ENCODE assay signal across 8 cellular contexts in genomic region chr5:151093476-151093889, GRCh38.
DNase-seq lines count a peak whose midpoint lies in the region; ATAC-seq, FAIRE-seq and TF ChIP-seq lines count a peak whose summit lies in the region.

No MANE protein-coding gene starts in this region.

- H3K27me3 ChIP-seq in BLaER1 treated with 17β-estradiol and CSF1 and Interleukin-3, amounts not matched to agents 10 nM and 100 nM = no peaks in the 10 kb centered on the region
- H3K27me3 ChIP-seq in OCI-LY1 (ENCODE audit: insufficient read depth, low read length) = no peaks in the 10 kb centered on the region

- DNase-seq in C1 segment of cervical spinal cord (lab: John Stamatoyannopoulos, UW) (no peak), D721Med (ENCODE audit: insufficient read length, low spot score) (no peak)

- no peaks in the 10 kb centered on the region for H3K9me3 ChIP-seq in BLaER1 treated with 17β-estradiol and CSF1 and Interleukin-3, amounts not matched to agents 10 nM and 100 nM (replicated peaks in 1 of 11)
- H3K9me3 ChIP-seq in OCI-LY1 (ENCODE audit: low read length) = no peaks in the 10 kb centered on the region

- intact Hi-C loops in dendritic cell treated with granulocyte-macrophage colony-stimulating factor and Interleukin-4, amounts not matched to agents 40 ng/mL and 50 ng/mL, for 4 days (cut with micrococcal nuclease) = loop anchor here (1.0 kb wide), 1 partner anchor 8 kb away; no protein-coding TSS in a partner anchor

- no peaks in the 10 kb centered on the region for H3K36me3 Mint-ChIP-seq in dendritic cell treated with granulocyte-macrophage colony-stimulating factor and Interleukin-4, amounts not matched to agents 40 ng/mL and 50 ng/mL, for 4 days (ENCODE audit: low read depth)
- no peaks in the 10 kb centered on the region for H3K36me3 Mint-ChIP-seq in nephron (ENCODE audit: low read depth)

- H3K9me2 ChIP-seq in OCI-LY1 (ENCODE audit: low read depth, low read length) = no peaks in the 10 kb centered on the region

- peak overlapping the region in 7 of 10 experiments; percentile 32 to 54 (median 40); a peak in 10 of 20 replicates for H3K4me3 ChIP-seq in BLaER1 treated with 17β-estradiol and CSF1 and Interleukin-3, amounts not matched to agents 10 nM and 100 nM
- H3K4me3 ChIP-seq in OCI-LY1 (ENCODE audit: low read depth, low read length, poor library complexity, severe bottlenecking) = peak overlapping the region; percentile 46

- H2AFZ ChIP-seq in OCI-LY1 (ENCODE audit: low read length) = no peak overlapping the region

- peak overlapping the region; percentile 75 for H3K27ac Mint-ChIP-seq in dendritic cell treated with granulocyte-macrophage colony-stimulating factor and Interleukin-4, amounts not matched to agents 40 ng/mL and 50 ng/mL, for 4 days
- H3K27ac Mint-ChIP-seq in nephron = peak overlapping the region; percentile 37 to 57 (median 42)

- peaks cover 94% of the 10 kb centered on the region for H3K4me1 Mint-ChIP-seq in dendritic cell treated with granulocyte-macrophage colony-stimulating factor and Interleukin-4, amounts not matched to agents 40 ng/mL and 50 ng/mL, for 4 days (ENCODE audit: low read depth)
- H3K4me1 Mint-ChIP-seq in nephron = peaks cover 63% of the 10 kb centered on the region

- H3K4me2 ChIP-seq in BLaER1 treated with 17β-estradiol and CSF1 and Interleukin-3, amounts not matched to agents 10 nM and 100 nM = peak overlapping the region; percentile 81 to 97 (median 90)
- H3K4me2 ChIP-seq in OCI-LY1 (ENCODE audit: low read length) = peak overlapping the region; percentile 63

- H3K36me3 ChIP-seq in BLaER1 treated with 17β-estradiol and CSF1 and Interleukin-3, amounts not matched to agents 10 nM and 100 nM = peaks cover 0 to 8% (median 0%) of the 10 kb centered on the region in 11 experiments; a peak in 2 of 22 replicates
- no peaks in the 10 kb centered on the region for H3K36me3 ChIP-seq in OCI-LY1 (ENCODE audit: insufficient read depth, low read length)

- no peak overlapping the region for H3K4me3 Mint-ChIP-seq in dendritic cell treated with granulocyte-macrophage colony-stimulating factor and Interleukin-4, amounts not matched to agents 40 ng/mL and 50 ng/mL, for 4 days
- H3K4me3 Mint-ChIP-seq in nephron = no peak overlapping the region

- no peaks in the 10 kb centered on the region for H3K79me2 ChIP-seq in OCI-LY1 (ENCODE audit: insufficient read depth, low read length)

- peak overlapping the region; percentile 71 to 90 (median 84) for H3K9ac ChIP-seq in BLaER1 treated with 17β-estradiol and CSF1 and Interleukin-3, amounts not matched to agents 10 nM and 100 nM
- H3K9ac ChIP-seq in OCI-LY1 (ENCODE audit: low read length) = peak overlapping the region; percentile 70

- H3F3A ChIP-seq in OCI-LY1 (ENCODE audit: insufficient read depth, low read length) = no peaks in the 10 kb centered on the region

- H3K4me1 ChIP-seq in BLaER1 treated with 17β-estradiol and CSF1 and Interleukin-3, amounts not matched to agents 10 nM and 100 nM = peaks cover 60 to 100% (median 93%) of the 10 kb centered on the region in 10 experiments
- peaks cover 46% of the 10 kb centered on the region for H3K4me1 ChIP-seq in OCI-LY1 (ENCODE audit: insufficient read depth, low read length, severe bottlenecking)

- TF ChIP-seq CTCF in OCI-LY1 (IDR thresholded peaks at IDR 0.05; ENCODE audit: low read length) = peak; percentile 15; the same call in 1 of the 2 replicates
- no peak for TF ChIP-seq CTCF in nephron (IDR thresholded peaks at IDR 0.05; ENCODE audit: unreplicated experiment in 3 of 3)
- no peak for TF ChIP-seq CTCF in D721Med (IDR thresholded peaks at IDR 0.05; ENCODE audit: insufficient read depth, missing control alignments)

- H3K27ac ChIP-seq in BLaER1 treated with 17β-estradiol and CSF1 and Interleukin-3, amounts not matched to agents 10 nM and 100 nM = peak overlapping the region; percentile 81 to 98 (median 95)
- peak overlapping the region; percentile 80 for H3K27ac ChIP-seq in OCI-LY1 (ENCODE audit: low read depth, low read length, poor library complexity, severe bottlenecking)

- H3K9me3 Mint-ChIP-seq in dendritic cell treated with granulocyte-macrophage colony-stimulating factor and Interleukin-4, amounts not matched to agents 40 ng/mL and 50 ng/mL, for 4 days = no peaks in the 10 kb centered on the region
- H3K9me3 Mint-ChIP-seq in nephron = no peaks in the 10 kb centered on the region

- H3K27me3 Mint-ChIP-seq in dendritic cell treated with granulocyte-macrophage colony-stimulating factor and Interleukin-4, amounts not matched to agents 40 ng/mL and 50 ng/mL, for 4 days = no peaks in the 10 kb centered on the region
- H3K27me3 Mint-ChIP-seq in nephron (ENCODE audit: low read depth) = no peaks in the 10 kb centered on the region

- ATAC-seq in GM21786 (IDR thresholded peaks at IDR 0.05; ENCODE audit: unreplicated experiment) (peak; percentile 0), GM19324 (IDR thresholded peaks at IDR 0.05; ENCODE audit: low FRiP score, unreplicated experiment) (no peak)

- H4K20me1 ChIP-seq in BLaER1 treated with 17β-estradiol and CSF1 and Interleukin-3, amounts not matched to agents 10 nM and 100 nM = no peaks in the 10 kb centered on the region
- H4K20me1 ChIP-seq in OCI-LY1 (ENCODE audit: insufficient read depth, low read length) = no peaks in the 10 kb centered on the region

- FAIRE-seq in D721Med (lab: Jason Lieb, UNC) = no peak
